ENCODE assay signal across 10 cellular contexts in genomic region chr4:113801882-113802281, GRCh38.
"Had no signal": no experiment of that assay in that cellular context is flagged by ENCODE, and none has a peak within 500 bp of the region (broad histone marks: within the 10 kb centered on the region; RNA-seq: fewer than 3 reads in every experiment).

No MANE protein-coding gene starts in this region.

- DNase-seq: GM23248, GOT3, H7, H9, HCEC 1CT, HFFc6 had no signal

- H3K9me3 ChIP-seq: HAP-1 had no signal

- H3K4me2 ChIP-seq: GM23338 had no signal

- H3K9ac ChIP-seq: GM23248 had no signal

- H3K4me3 ChIP-seq: GM23248, GM23338, HAP-1 had no signal

- FAIRE-seq: H1, H54 had no signal

- H3K27ac ChIP-seq: GM23248 had no signal

- H3K36me3 ChIP-seq: HAP-1 had no signal

- H2AFZ ChIP-seq: GM23248, GM23338 had no signal
